26 cellular contexts compared by ENCODE assay signal in the genomic region with DNA sequence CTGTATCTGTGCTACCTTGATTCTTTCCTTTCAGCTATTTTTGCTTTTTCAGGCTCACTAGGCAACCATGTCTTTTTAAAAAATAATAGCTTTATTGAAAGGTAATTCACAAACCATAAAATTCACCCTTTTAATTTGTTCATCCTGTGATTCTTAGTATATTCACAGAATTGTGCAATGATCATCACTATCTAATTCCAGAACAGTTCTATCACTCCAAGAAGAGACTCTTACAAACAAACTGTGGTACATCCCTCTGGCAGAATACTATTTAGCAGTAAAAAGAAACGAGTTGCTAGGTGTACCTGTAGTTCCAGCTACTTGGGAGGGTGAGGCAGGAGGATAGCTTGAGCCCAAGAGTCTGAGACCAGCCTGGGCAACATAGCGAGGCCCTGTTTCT.
"Had no signal": no experiment of that assay in that cellular context is flagged by ENCODE, and none has a peak within 500 bp of the region (broad histone marks: within the 10 kb centered on the region; RNA-seq: fewer than 3 reads in every experiment).

No MANE protein-coding gene starts in this region.

- H3K27ac Mint-ChIP-seq: activated CD4-positive, alpha-beta memory T cell treated with anti-CD3 and anti-CD28 coated beads, Interleukin-2, amount 10 ng/mL, durations not matched to agents 7 days and 5 days; activated CD4-positive, alpha-beta T cell treated with anti-CD3 and anti-CD28 coated beads, Interleukin-2, amount 10 ng/mL, durations not matched to agents 24 days and 14 days; activated naive CD4-positive, alpha-beta T cell treated with anti-CD3 and anti-CD28 coated beads, Interleukin-2, amount 50 U/mL, for 72 hours; activated T-helper 1 cell treated with anti-CD3 and anti-CD28 coated beads, Interleukin-12 subunit alpha, Interleukin-12 subunit beta, Interleukin-2, Interleukin-4 antibody, amounts not matched to agents 30 ng/mL and 10 ng/mL and 1 ng/mL, durations not matched to agents 14 hours and 24 hours and 36 hours; stimulated activated memory B cell treated with anti-CD40 and anti-IgM and Interleukin-4, amounts not matched to agents 10 μg/mL and 1 μg/mL and 100 μg/mL, for 72 hours; T-helper 2 cell treated with Interferon-gamma antibody and Interleukin-4, amounts not matched to agents 5 μg/mL and 100 μg/mL, for 36 hours had no signal

- H3K9me3 ChIP-seq: right lobe of liver, stomach, suprapubic skin had no signal

- DNase-seq: activated CD4-positive, alpha-beta memory T cell treated with anti-CD3 and anti-CD28 coated beads, Interleukin-2, amount 10 ng/mL, durations not matched to agents 7 days and 5 days; activated CD4-positive, alpha-beta T cell treated with anti-CD3 and anti-CD28 coated beads, Interleukin-2, amount 10 ng/mL, durations not matched to agents 24 days and 14 days; amygdala; dermis blood vessel endothelial cell; effector CD8-positive, alpha-beta T cell; head of caudate nucleus; hypothalamus; occipital lobe; right lobe of liver; small intestine; stimulated activated CD4-positive, alpha-beta T cell treated with anti-CD3 and anti-CD28 coated beads, Interleukin-15, amount 100 ng/mL, for 24 hours; stomach; SW 1271 had no signal

- H3K27me3 Mint-ChIP-seq: activated CD4-positive, alpha-beta memory T cell treated with anti-CD3 and anti-CD28 coated beads, Interleukin-2, amount 10 ng/mL, durations not matched to agents 7 days and 5 days; activated CD4-positive, alpha-beta T cell treated with anti-CD3 and anti-CD28 coated beads, Interleukin-2, amount 10 ng/mL, durations not matched to agents 24 days and 14 days; stimulated activated memory B cell treated with anti-CD40 and anti-IgM and Interleukin-4, amounts not matched to agents 10 μg/mL and 1 μg/mL and 100 μg/mL, for 72 hours had no signal

- H3K4me3 Mint-ChIP-seq: activated CD4-positive, alpha-beta memory T cell treated with anti-CD3 and anti-CD28 coated beads, Interleukin-2, amount 10 ng/mL, durations not matched to agents 7 days and 5 days; activated CD4-positive, alpha-beta T cell treated with anti-CD3 and anti-CD28 coated beads, Interleukin-2, amount 10 ng/mL, durations not matched to agents 24 days and 14 days; activated T-helper 1 cell treated with anti-CD3 and anti-CD28 coated beads, Interleukin-12 subunit alpha, Interleukin-12 subunit beta, Interleukin-2, Interleukin-4 antibody, amounts not matched to agents 30 ng/mL and 10 ng/mL and 1 ng/mL, durations not matched to agents 14 hours and 24 hours and 36 hours; neural crest cell; stimulated activated memory B cell treated with anti-CD40 and anti-IgM and Interleukin-4, amounts not matched to agents 10 μg/mL and 1 μg/mL and 100 μg/mL, for 72 hours; T-helper 2 cell treated with Interferon-gamma antibody and Interleukin-4, amounts not matched to agents 5 μg/mL and 100 μg/mL, for 36 hours had no signal

- H3K36me3 ChIP-seq: cardiac muscle cell, right lobe of liver, suprapubic skin had no signal

- H3K4me3 ChIP-seq: cardiac muscle cell, gastroesophageal sphincter, right lobe of liver, stomach, suprapubic skin, tibial nerve had no signal

- H3K27me3 ChIP-seq: cardiac muscle cell, gastroesophageal sphincter, right lobe of liver, stomach, suprapubic skin, tibial nerve had no signal

- H3K9me3 Mint-ChIP-seq: neural crest cell had no signal

- H3K27ac ChIP-seq: cardiac muscle cell, gastroesophageal sphincter, right lobe of liver, stomach, suprapubic skin, tibial nerve, VCaP had no signal

- FAIRE-seq: islet of Langerhans, small intestine had no signal

- ATAC-seq: activated CD4-positive, CD25-positive, alpha-beta regulatory T cell treated with anti-CD3 and anti-CD28 coated beads, Interleukin-2, amount 50 U/mL, for 24 hours; activated naive CD4-positive, alpha-beta T cell treated with anti-CD3 and anti-CD28 coated beads, Interleukin-2, amount 50 U/mL, for 72 hours; esophagus mucosa; gastroesophageal sphincter; stimulated activated memory B cell treated with anti-CD40 and anti-IgM and Interleukin-4, amounts not matched to agents 10 μg/mL and 1 μg/mL and 100 μg/mL, for 72 hours had no signal
